In genomic region chr1:44808938-44809917, GRCh38 we compare ENCODE assay signal across 8 cellular contexts. TPM values are rescaled to one million over a fixed set of nuclear protein-coding genes. Genes with fewer than 3 reads are reported as not detected.
DNase-seq lines count a peak whose midpoint lies in the region; ATAC-seq, FAIRE-seq and TF ChIP-seq lines count a peak whose summit lies in the region.

No MANE protein-coding gene starts in this region.

- H2BK15ac ChIP-seq in H1 (ENCODE audit: low read length) = peak overlapping the region; percentile 90; the same call in 1 of the 2 replicates

- peak overlapping the region; percentile 99 for H2BK12ac ChIP-seq in H1 (ENCODE audit: low read depth, low read length)

- peak overlapping the region; percentile 92 for H2BK20ac ChIP-seq in H1 (ENCODE audit: low read length)

- no peak overlapping the region for H4K5ac ChIP-seq in H1 (ENCODE audit: insufficient read length, low read depth, low read length)

- no peaks in the 10 kb centered on the region for H3K27me3 ChIP-seq in KMS-11 (ENCODE audit: insufficient read depth, low read depth)
- peaks cover 0 to 8% (median 1%) of the 10 kb centered on the region in 4 experiments; a peak in 4 of 7 replicates for H3K27me3 ChIP-seq in H1 (replicated peaks in 1 of 4; ENCODE audit: control insufficient read depth in 3 of 4, extremely low read depth in 1 of 4, insufficient read depth in 3 of 4, low read length in 3 of 4)
- no peaks in the 10 kb centered on the region for H3K27me3 ChIP-seq in stomach

- H3K4me1 Mint-ChIP-seq in activated CD4-positive, alpha-beta memory T cell treated with anti-CD3 and anti-CD28 coated beads for 36 hours (ENCODE audit: low read depth) = peaks cover 80% of the 10 kb centered on the region
- peaks cover 37 to 83% (median 74%) of the 10 kb centered on the region in 4 donors for H3K4me1 Mint-ChIP-seq in naive thymus-derived CD8-positive, alpha-beta T cell

- peak; percentile 43 for ATAC-seq in GM21447 (IDR thresholded peaks at IDR 0.05; ENCODE audit: unreplicated experiment)
- peak; percentile 48 to 67 for ATAC-seq in naive thymus-derived CD8-positive, alpha-beta T cell

- H2AFZ ChIP-seq in KMS-11 (ENCODE audit: low read depth) (peak overlapping the region; percentile 21; the same call in 1 of the 2 replicates), H1 (ENCODE audit: low read length) (no peak overlapping the region)

- H3K27ac Mint-ChIP-seq in activated CD4-positive, alpha-beta memory T cell treated with anti-CD3 and anti-CD28 coated beads for 36 hours = peak overlapping the region; percentile 98
- H3K27ac Mint-ChIP-seq in naive thymus-derived CD8-positive, alpha-beta T cell = peak overlapping the region; percentile 98 to 100 (median 99)

- no peak overlapping the region for H3K56ac ChIP-seq in H1 (replicated peaks; ENCODE audit: insufficient read length, low read depth, low read length)

- H4K91ac ChIP-seq in H1 (replicated peaks; ENCODE audit: insufficient read length, low read length) = peak overlapping the region; percentile 94

- POLR2A ChIA-PET in activated CD4-positive, alpha-beta memory T cell treated with anti-CD3 and anti-CD28 coated beads for 36 hours (lab: Charles Lee) = interaction anchor here (0.6 to 15.8 kb wide), 19 partner anchors 9 to 530 kb away, joined by 3 to 404 read pairs (median 7); partner anchors contain the start of genes EIF2B3, HECTD3, MUTYH and PLK3
- POLR2A ChIA-PET in H1 (lab: Charles Lee; ENCODE audit: partially characterized antibody) = interaction anchor here (0.8 to 19.2 kb wide), 17 partner anchors 9 to 712 kb away, joined by 3 to 547 read pairs (median 8); partner anchors contain the start of genes BEST4, PLK3, PTCH2 and RPS8
- POLR2A ChIA-PET in naive thymus-derived CD8-positive, alpha-beta T cell (lab: Charles Lee) = interaction anchor here (0.8 to 16.4 kb wide), 23 partner anchors 9 to 1159 kb away, joined by 3 to 590 read pairs (median 5); partner anchors contain the start of genes ARMH1, EIF2B3, GPBP1L1 and HECTD3

- H3K27ac ChIP-seq in KMS-11 (peak overlapping the region; percentile 90), H1 (ENCODE audit: low read depth, low read length) (peak overlapping the region; percentile 58; the same call in 1 of the 2 replicates), stomach (peak overlapping the region; percentile 83 to 99 (median 97))

- peaks cover 6% of the 10 kb centered on the region; the same call in 1 of the 2 replicates for H3K23me2 ChIP-seq in H1 (ENCODE audit: low read depth, low read length)

- H3K36me3 ChIP-seq in KMS-11 (ENCODE audit: insufficient read depth) (no peaks in the 10 kb centered on the region), H1 (ENCODE audit: control insufficient read depth in 2 of 4, insufficient read depth in 4 of 4, low read length in 3 of 4) (peaks cover 0 to 9% (median under 1%) of the 10 kb centered on the region in 4 experiments; a peak in 4 of 8 replicates), stomach (peaks cover 12 to 26% (median 23%) of the 10 kb centered on the region in 4 donors)

- no peak for TF ChIP-seq POLR2A in H1 (IDR thresholded peaks at IDR 0.05; ENCODE audit: control extremely low read depth in 1 of 2, low read depth in 2 of 2, low read length in 2 of 2)
- peak in 1 of 4 donors; percentile 12 for TF ChIP-seq POLR2A in stomach (IDR thresholded peaks at IDR 0.05)

- DNase-seq in AML-193 (lab: John Stamatoyannopoulos, UW) (peak; percentile 90 to 91), H1 (ENCODE audit: low read depth in 1 of 2, low spot score in 2 of 2) (no peak), stomach (peak; percentile 51), NCI-H1694 (lab: John Stamatoyannopoulos, UW) (no peak)
- DNase-seq in activated CD4-positive, alpha-beta memory T cell treated with anti-CD3 and anti-CD28 coated beads for 36 hours = peak; percentile 96
- DNase-seq in naive thymus-derived CD8-positive, alpha-beta T cell = peak; percentile 61 to 94 (median 83)

- WGBS in H1 (ENCODE audit: extremely low coverage in 1 of 2, insufficient coverage in 1 of 2, insufficient read length in 1 of 2, insufficient replicate concordance in 2 of 2, low coverage in 1 of 2, low lambda C conversion rate in 2 of 2, missing lambda C conversion rate in 1 of 2), 2 experiments = 95% methylated on average over 6 of the region's 6 CpGs; no CpG with 5 or more reads in 1 of the 2 experiments
- 21 to 45% (median 37%) methylated on average over 6 of the region's 6 CpGs for WGBS in stomach, 5 donors

- CTCF ChIA-PET in activated CD4-positive, alpha-beta memory T cell treated with anti-CD3 and anti-CD28 coated beads for 36 hours (lab: Charles Lee) = interaction anchor here (0.8 to 3.5 kb wide), 15 partner anchors 9 to 203 kb away, joined by 3 to 53 read pairs (median 9); partner anchors contain the start of genes BEST4, PLK3, RNU5D-1 and RPS8
- CTCF ChIA-PET in H1 (lab: Charles Lee; ENCODE audit: partially characterized antibody) = interaction anchor here (0.7 to 5.4 kb wide), 16 partner anchors 10 to 101 kb away, joined by 3 to 37 read pairs (median 6); partner anchors contain the start of genes PLK3 and RNU5D-1

- no peak overlapping the region for H2BK120ac ChIP-seq in H1 (replicated peaks; ENCODE audit: low read depth, low read length)

- no peak overlapping the region for H3K23ac ChIP-seq in H1 (ENCODE audit: insufficient read length)

- H3K4me2 ChIP-seq in KMS-11 (peak overlapping the region; percentile 56), H1 (ENCODE audit: insufficient read depth in 1 of 2, low read depth in 2 of 2, low read length in 2 of 2) (peak overlapping the region; percentile 56 to 58; a peak in 3 of 4 replicates)

- H3K36me3 Mint-ChIP-seq in activated CD4-positive, alpha-beta memory T cell treated with anti-CD3 and anti-CD28 coated beads for 36 hours = peaks cover 60% of the 10 kb centered on the region
- peaks cover 0 to 23% (median 13%) of the 10 kb centered on the region in 3 donors for H3K36me3 Mint-ChIP-seq in naive thymus-derived CD8-positive, alpha-beta T cell

- intact Hi-C loops in activated CD4-positive, alpha-beta memory T cell treated with anti-CD3 and anti-CD28 coated beads for 36 hours (cut with micrococcal nuclease) = loop anchor here (1.0 to 10.0 kb wide), 9 partner anchors 8 to 878 kb away; partner anchors contain the start of genes ARMH1, GPBP1L1, HECTD3 and NASP
- intact Hi-C loops in stomach (cut with DNase I; ENCODE audit: low total_unique reads) = no loop called here

- H3K79me1 ChIP-seq in H1 (ENCODE audit: low read depth, low read length) = no peaks in the 10 kb centered on the region

- no peak for TF ChIP-seq RAD21 in H1 (IDR thresholded peaks at IDR 0.05 in 1 of 2, conservative IDR thresholded peaks at IDR 0.05 in 1 of 2; ENCODE audit: low read depth in 2 of 2, low read length in 2 of 2)

- H3K9ac ChIP-seq in KMS-11 (peak overlapping the region; percentile 40), H1 (replicated peaks in 1 of 4; ENCODE audit: extremely low read depth in 1 of 4, low read depth in 3 of 4, low read length in 3 of 4) (0 out of 7 replicates have a peak overlapping the region, but pooled peaks of 1 of the 4 experiments have one; percentile 6)

- H3K79me2 ChIP-seq in KMS-11 (ENCODE audit: insufficient read depth, low read depth) = no peaks in the 10 kb centered on the region
- no peaks in the 10 kb centered on the region for H3K79me2 ChIP-seq in H1 (ENCODE audit: control insufficient read depth in 1 of 2, insufficient read depth in 2 of 2, low read length in 2 of 2)

- H2AK5ac ChIP-seq in H1 (ENCODE audit: low read depth, low read length) = peak overlapping the region; percentile 96; the same call in 1 of the 2 replicates

- H3K4me3 ChIP-seq in KMS-11 (IDR thresholded peaks at IDR 0.05; ENCODE audit: insufficient read depth, low read depth, low read length) (no peak overlapping the region), H1 (ENCODE audit: extremely low read depth in 1 of 4, insufficient read depth in 2 of 4, low read depth in 3 of 4, low read length in 4 of 4) (no peak overlapping the region), stomach (peak overlapping the region; percentile 14 to 35 (median 19))

- no peak for FAIRE-seq in H1 (lab: Jason Lieb, UNC)

- H3K9me3 Mint-ChIP-seq in activated CD4-positive, alpha-beta memory T cell treated with anti-CD3 and anti-CD28 coated beads for 36 hours = no peaks in the 10 kb centered on the region
- H3K9me3 Mint-ChIP-seq in naive thymus-derived CD8-positive, alpha-beta T cell = no peaks in the 10 kb centered on the region

- H3K4me1 ChIP-seq in KMS-11 (ENCODE audit: low read depth, poor library complexity, severe bottlenecking) = peaks cover 63% of the 10 kb centered on the region
- peaks cover 10 to 44% (median 34%) of the 10 kb centered on the region in 4 experiments for H3K4me1 ChIP-seq in H1 (replicated peaks in 1 of 4; ENCODE audit: control insufficient read depth in 3 of 4, insufficient read depth in 4 of 4, low read length in 3 of 4)
- H3K4me1 ChIP-seq in stomach = peaks cover 65 to 95% (median 78%) of the 10 kb centered on the region in 4 donors

- H4K8ac ChIP-seq in H1 (ENCODE audit: extremely low read depth, insufficient read depth, low read length) = no peak overlapping the region

- peak overlapping the region; percentile 73 for H3K4me3 Mint-ChIP-seq in activated CD4-positive, alpha-beta memory T cell treated with anti-CD3 and anti-CD28 coated beads for 36 hours
- H3K4me3 Mint-ChIP-seq in naive thymus-derived CD8-positive, alpha-beta T cell = peak overlapping the region; percentile 71 to 91 (median 80)

- H3K27me3 Mint-ChIP-seq in activated CD4-positive, alpha-beta memory T cell treated with anti-CD3 and anti-CD28 coated beads for 36 hours = no peaks in the 10 kb centered on the region
- H3K27me3 Mint-ChIP-seq in naive thymus-derived CD8-positive, alpha-beta T cell = no peaks in the 10 kb centered on the region

- H3K4ac ChIP-seq in H1 (replicated peaks; ENCODE audit: insufficient read length, low read depth, low read length) = no peak overlapping the region

- H4K20me1 ChIP-seq in KMS-11 (ENCODE audit: insufficient read depth) (no peaks in the 10 kb centered on the region), H1 (replicated peaks in 1 of 2; ENCODE audit: control insufficient read depth in 1 of 2, insufficient read depth in 2 of 2, low read length in 2 of 2) (no peaks in the 10 kb centered on the region)

- TF ChIP-seq CTCF in KMS-11 (conservative IDR thresholded peaks at IDR 0.05; ENCODE audit: low read depth, low read length) (no peak), H1 (IDR thresholded peaks at IDR 0.05; ENCODE audit: control extremely low read depth in 1 of 3, insufficient read depth in 1 of 3, low read depth in 1 of 3, low read length in 3 of 3) (no peak), stomach (IDR thresholded peaks at IDR 0.05) (no peak)

- peak overlapping the region; percentile 88 for H2BK5ac ChIP-seq in H1 (ENCODE audit: low read depth, low read length)

- H3K9me3 ChIP-seq in H1 (ENCODE audit: insufficient read depth in 2 of 2, low read depth in 1 of 2, low read length in 1 of 2) (no peaks in the 10 kb centered on the region), stomach (no peaks in the 10 kb centered on the region)

- no peak for TF ChIP-seq EP300 in H1 (IDR thresholded peaks at IDR 0.05; ENCODE audit: borderline replicate concordance in 1 of 2, low read depth in 2 of 2, low read length in 2 of 2)
- no peak for TF ChIP-seq EP300 in stomach (IDR thresholded peaks at IDR 0.05)

- H3K14ac ChIP-seq in H1 (ENCODE audit: insufficient read length) = no peak overlapping the region

- peak overlapping the region; percentile 88 for H3K18ac ChIP-seq in H1 (ENCODE audit: extremely low read depth, low read length)

RNA-seq across cellular contexts. Expression of gene BTBD19, which starts 0.9 kb away (rescaled TPM):
- total RNA-seq in activated CD4-positive, alpha-beta memory T cell treated with anti-CD3 and anti-CD28 coated beads for 36 hours = 10 to 100 TPM; 35.2 to 38.6 TPM
- total RNA-seq in H1 (2021; fragmentation: NEBNext Ultra II Directional; extraction: Animal tissue kit (Norgen Biotek cat#: 25700)) = 1.1 and 1.5 TPM in 2 replicates
- polyA plus RNA-seq in H1 (2011; rRNA removed) = 1.1 and 1.6 TPM in 2 replicates
- polyA plus RNA-seq in H1 (2011; cell fraction: cytosol; rRNA removed) = 0.80 TPM
- polyA plus RNA-seq in H1 (2011; cell fraction: nucleus; rRNA removed) = 3.9 TPM
- 0.54 to 1.00 TPM (median 0.66 TPM) in 4 replicates for polyA plus RNA-seq in H1 (2012, experiment 1 of 2)
- polyA plus RNA-seq in H1 (2012, experiment 2 of 2) = 0.52 TPM
- 1.4 TPM for polyA plus RNA-seq in H1 (2013, experiment 1 of 2)
- 1.1 TPM for polyA plus RNA-seq in H1 (2013, experiment 2 of 2)
- 0.39 and 1.0 TPM in 2 replicates for polyA minus RNA-seq in H1 (2011; rRNA and poly(A)+ RNA removed)
- 1.1 TPM for polyA minus RNA-seq in H1 (2011; cell fraction: cytosol; rRNA and poly(A)+ RNA removed)
- polyA minus RNA-seq in H1 (2011; cell fraction: nucleus; rRNA and poly(A)+ RNA removed) = 2.0 TPM
- total RNA-seq in naive thymus-derived CD8-positive, alpha-beta T cell = 1 to 10 TPM; 6.5 to 8.8 TPM
- polyA plus RNA-seq in naive thymus-derived CD8-positive, alpha-beta T cell = under 1 TPM; 0.16 to 0.47 (median 0.44) TPM
- total RNA-seq in stomach = 1 to 10 TPM in 2 of 5 donors, under 1 TPM in 1, not detected in 2; 0.89 to 4.1 (median 2.9) TPM
- polyA plus RNA-seq in stomach = 1 to 10 TPM; 1.4 to 2.9 (median 2.8) TPM

RNA-seq across cellular contexts. Expression of gene DYNLT4, which starts 2.1 kb away (rescaled TPM):
- total RNA-seq in activated CD4-positive, alpha-beta memory T cell treated with anti-CD3 and anti-CD28 coated beads for 36 hours = under 1 TPM; 0.40 to 0.41 TPM
- not detected in 2 replicates for total RNA-seq in H1 (2021; fragmentation: NEBNext Ultra II Directional; extraction: Animal tissue kit (Norgen Biotek cat#: 25700))
- polyA plus RNA-seq in H1 (2011; rRNA removed) (0.19 and 0.29 TPM in 2 replicates), stomach (1 to 10 TPM in 1 of 3 donors, under 1 TPM in 2; 0.38 to 4.4 (median 0.50) TPM)
- 0.16 TPM for polyA plus RNA-seq in H1 (2011; cell fraction: cytosol; rRNA removed)
- polyA plus RNA-seq in H1 (2011; cell fraction: nucleus; rRNA removed) = not detected
- polyA plus RNA-seq in H1 (2012, experiment 1 of 2) = not detected in 4 replicates
- not detected for polyA plus RNA-seq in H1 (2012, experiment 2 of 2)
- polyA plus RNA-seq in H1 (2013, experiment 1 of 2) = not detected
- polyA plus RNA-seq in H1 (2013, experiment 2 of 2) = not detected
- polyA minus RNA-seq in H1 (2011; rRNA and poly(A)+ RNA removed) = not detected in 2 replicates
- polyA minus RNA-seq in H1 (2011; cell fraction: cytosol; rRNA and poly(A)+ RNA removed) = not detected
- polyA minus RNA-seq in H1 (2011; cell fraction: nucleus; rRNA and poly(A)+ RNA removed) = 4.1 TPM
- 1 to 10 TPM; 1.2 to 2.1 TPM for total RNA-seq in naive thymus-derived CD8-positive, alpha-beta T cell
- polyA plus RNA-seq in naive thymus-derived CD8-positive, alpha-beta T cell = under 1 TPM in 2 of 3 donors, not detected in 1; 0.24 to 0.86 TPM
- total RNA-seq in stomach = 10 to 100 TPM in 1 of 5 donors, not detected in 4; 25.5 TPM

RNA-seq across cellular contexts. Expression of gene PLK3, which starts 9.1 kb away (rescaled TPM):
- total RNA-seq in activated CD4-positive, alpha-beta memory T cell treated with anti-CD3 and anti-CD28 coated beads for 36 hours = 10 to 100 TPM; 80.2 to 87.9 TPM
- total RNA-seq in H1 (2021; fragmentation: NEBNext Ultra II Directional; extraction: Animal tissue kit (Norgen Biotek cat#: 25700)) = 7.9 and 9.7 TPM in 2 replicates
- polyA plus RNA-seq in H1 (2011; rRNA removed) = 12.3 and 21.9 TPM in 2 replicates
- polyA plus RNA-seq in H1 (2011; cell fraction: cytosol; rRNA removed) = 10.6 TPM
- polyA plus RNA-seq in H1 (2011; cell fraction: nucleus; rRNA removed) = 64.2 TPM
- 4.9 to 9.1 TPM (median 8.2 TPM) in 4 replicates for polyA plus RNA-seq in H1 (2012, experiment 1 of 2)
- 6.9 TPM for polyA plus RNA-seq in H1 (2012, experiment 2 of 2)
- 7.1 TPM for polyA plus RNA-seq in H1 (2013, experiment 1 of 2)
- polyA plus RNA-seq in H1 (2013, experiment 2 of 2) = 6.4 TPM
- polyA minus RNA-seq in H1 (2011; rRNA and poly(A)+ RNA removed) = 5.2 and 7.1 TPM in 2 replicates
- polyA minus RNA-seq in H1 (2011; cell fraction: cytosol; rRNA and poly(A)+ RNA removed) = 3.7 TPM
- polyA minus RNA-seq in H1 (2011; cell fraction: nucleus; rRNA and poly(A)+ RNA removed) = 18.2 TPM
- 100 to 1,000 TPM; 139 to 140 TPM for total RNA-seq in naive thymus-derived CD8-positive, alpha-beta T cell
- polyA plus RNA-seq in naive thymus-derived CD8-positive, alpha-beta T cell = 10 to 100 TPM; 14.3 to 36.0 (median 25.5) TPM
- 10 to 100 TPM in 4 of 5 donors, under 1 TPM in 1; 0.58 to 30.4 (median 24.3) TPM for total RNA-seq in stomach
- 10 to 100 TPM in 2 of 3 donors, 1 to 10 TPM in 1; 9.5 to 21.2 (median 13.5) TPM for polyA plus RNA-seq in stomach

RNA-seq across cellular contexts. Expression of gene BEST4, which starts 21.3 kb away (rescaled TPM):
- total RNA-seq in activated CD4-positive, alpha-beta memory T cell treated with anti-CD3 and anti-CD28 coated beads for 36 hours = 1 to 10 TPM; 1.1 to 1.3 TPM
- total RNA-seq in H1 (2021; fragmentation: NEBNext Ultra II Directional; extraction: Animal tissue kit (Norgen Biotek cat#: 25700)) = 0.80 and 1.4 TPM in 2 replicates
- polyA plus RNA-seq in H1 (2011; rRNA removed) = 0.76 and 0.86 TPM in 2 replicates
- 1.1 TPM for polyA plus RNA-seq in H1 (2011; cell fraction: cytosol; rRNA removed)
- polyA plus RNA-seq in H1 (2011; cell fraction: nucleus; rRNA removed) = 1.6 TPM
- 1.1 to 1.7 TPM (median 1.3 TPM) in 4 replicates for polyA plus RNA-seq in H1 (2012, experiment 1 of 2)
- 0.97 TPM for polyA plus RNA-seq in H1 (2012, experiment 2 of 2)
- polyA plus RNA-seq in H1 (2013, experiment 1 of 2) = 0.95 TPM
- 0.72 TPM for polyA plus RNA-seq in H1 (2013, experiment 2 of 2)
- polyA minus RNA-seq in H1 (2011; rRNA and poly(A)+ RNA removed) = 0.24 and 0.25 TPM in 2 replicates
- polyA minus RNA-seq in H1 (2011; cell fraction: cytosol; rRNA and poly(A)+ RNA removed) = not detected
- polyA minus RNA-seq in H1 (2011; cell fraction: nucleus; rRNA and poly(A)+ RNA removed) = 0.90 TPM
- total RNA-seq in naive thymus-derived CD8-positive, alpha-beta T cell = 1 to 10 TPM; 1.6 to 2.2 TPM
- under 1 TPM in 2 of 3 donors, not detected in 1; 0.29 to 0.32 TPM for polyA plus RNA-seq in naive thymus-derived CD8-positive, alpha-beta T cell
- total RNA-seq in stomach = 10 to 100 TPM in 1 of 5 donors, under 1 TPM in 1, not detected in 3; 0.87 to 60.0 TPM
- polyA plus RNA-seq in stomach = under 1 TPM in 1 of 3 donors, not detected in 2; 0.35 TPM

RNA-seq across cellular contexts. Expression of gene PTCH2, which starts 33.8 kb away (rescaled TPM):
- total RNA-seq in activated CD4-positive, alpha-beta memory T cell treated with anti-CD3 and anti-CD28 coated beads for 36 hours = under 1 TPM; 0.61 to 0.62 TPM
- total RNA-seq in H1 (2021; fragmentation: NEBNext Ultra II Directional; extraction: Animal tissue kit (Norgen Biotek cat#: 25700)) = 1.2 and 1.5 TPM in 2 replicates
- 0.35 and 0.77 TPM in 2 replicates for polyA plus RNA-seq in H1 (2011; rRNA removed)
- 0.47 TPM for polyA plus RNA-seq in H1 (2011; cell fraction: cytosol; rRNA removed)
- polyA plus RNA-seq in H1 (2011; cell fraction: nucleus; rRNA removed) = 2.4 TPM
- 0.30 to 0.71 TPM (median 0.52 TPM) in 4 replicates for polyA plus RNA-seq in H1 (2012, experiment 1 of 2)
- polyA plus RNA-seq in H1 (2012, experiment 2 of 2) = 0.18 TPM
- polyA plus RNA-seq in H1 (2013, experiment 1 of 2) = 0.30 TPM
- polyA plus RNA-seq in H1 (2013, experiment 2 of 2) = 0.24 TPM
- 0.15 and 0.25 TPM in 2 replicates for polyA minus RNA-seq in H1 (2011; rRNA and poly(A)+ RNA removed)
- 1.9 TPM for polyA minus RNA-seq in H1 (2011; cell fraction: cytosol; rRNA and poly(A)+ RNA removed)
- polyA minus RNA-seq in H1 (2011; cell fraction: nucleus; rRNA and poly(A)+ RNA removed) = 1.5 TPM
- total RNA-seq in naive thymus-derived CD8-positive, alpha-beta T cell = 1 to 10 TPM; 1.6 to 2.0 TPM
- not detected for polyA plus RNA-seq in naive thymus-derived CD8-positive, alpha-beta T cell
- total RNA-seq in stomach = 1 to 10 TPM in 2 of 5 donors, under 1 TPM in 1, not detected in 2; under 0.01 to 2.3 (median 1.8) TPM
- under 1 TPM; 0.19 to 0.50 (median 0.31) TPM for polyA plus RNA-seq in stomach

Comparison
In these comparisons a context has a peak if more than half of its experiments do, and no peak if none do; other contexts are left out.
1. DNase-seq: peak in AML-193 (2 of 2), activated CD4-positive, alpha-beta memory T cell treated with anti-CD3 and anti-CD28 coated beads for 36 hours (single experiment), naive thymus-derived CD8-positive, alpha-beta T cell (10 of 10) and stomach (single experiment); none in H1 (0 of 2) and NCI-H1694 (single experiment).
2. H3K4me3 ChIP-seq: peak in stomach (4 of 4); none in KMS-11 (single experiment) and H1 (0 of 4).
3. Peak in every context shown above with its lines, with median percentiles within 50 percentile points of each other: H3K27ac ChIP-seq.